8 cellular contexts compared by ENCODE assay signal in genomic region chr16:424033-424622, GRCh38. TPM values are rescaled to one million over a fixed set of nuclear protein-coding genes. Genes with fewer than 3 reads are reported as not detected.
DNase-seq lines count a peak whose midpoint lies in the region; ATAC-seq and TF ChIP-seq lines count a peak whose summit lies in the region.

No MANE protein-coding gene starts in this region.

- intact Hi-C loops in gastrocnemius medialis (cut with DNase I; ENCODE audit: low total_unique reads): loop anchor here (1.0 to 2.0 kb wide), 3 partner anchors 22 to 111 kb away; partner anchors contain the start of gene CAPN15

- ATAC-seq in gastrocnemius medialis: peak; percentile 84 to 85

- H3K36me3 ChIP-seq in MG63: peaks cover 11% of the 10 kb centered on the region
- H3K36me3 ChIP-seq in gastrocnemius medialis: no peaks in the 10 kb centered on the region

- peak; percentile 90 for TF ChIP-seq POLR2A in gastrocnemius medialis (IDR thresholded peaks at IDR 0.05)

- H3K4me1 ChIP-seq in gastrocnemius medialis: peaks cover 36 to 39% of the 10 kb centered on the region in 2 donors

- H3K27ac ChIP-seq in gastrocnemius medialis: peak overlapping the region; percentile 93 to 100 (median 99)

- TF ChIP-seq CTCF in astrocyte of the cerebellum (IDR thresholded peaks at IDR 0.05; ENCODE audit: low read depth, low read length, missing control alignments) (no peak), gastrocnemius medialis (IDR thresholded peaks at IDR 0.05 in 4 of 5, conservative IDR thresholded peaks at IDR 0.05 in 1 of 5) (no peak)

- H3K4me3 ChIP-seq in MG63 (peak overlapping the region; percentile 57), astrocyte of the cerebellum (ENCODE audit: low read depth, low read length) (peak overlapping the region; percentile 60), gastrocnemius medialis (peak overlapping the region; percentile 62 to 76 (median 70))

- DNase-seq in COLO829 (ENCODE audit: low spot score) (peak; percentile 59), MG63 (peak; percentile 97), astrocyte of the cerebellum (ENCODE audit: low read depth) (peak; percentile 97), hippocampal formation (lab: John Stamatoyannopoulos, UW) (peak; percentile 43 to 71), gastrocnemius medialis (peak; percentile 93 to 94), NCI-H510A (lab: John Stamatoyannopoulos, UW) (no peak), RPMI8226 (no peak), NCI-H526 treated with DMSO at 0.1 percent for 48 hours (lab: John Stamatoyannopoulos, UW) (no peak)

- in situ Hi-C loops in astrocyte of the cerebellum (cut with HindIII; ENCODE audit: low sequenced_read_pairs): no loop called here
- in situ Hi-C loops in gastrocnemius medialis (cut with MboI; ENCODE audit: low sequenced_read_pairs in 4 of 4): no loop called here

- H3K27me3 ChIP-seq in MG63 (no peaks in the 10 kb centered on the region), gastrocnemius medialis (no peaks in the 10 kb centered on the region)

- H3K9me3 ChIP-seq in MG63 (no peaks in the 10 kb centered on the region), gastrocnemius medialis (no peaks in the 10 kb centered on the region)

RNA-seq across cellular contexts. Expression of gene RAB11FIP3, which starts 1.3 kb away (rescaled TPM):
- 33.1 and 42.8 TPM in 2 replicates for total RNA-seq in MG63 (2014; rRNA removed; shearing (Covaris generic); ENCODE audit: low replicate concordance)
- 10 to 100 TPM; 27.0 to 50.1 (median 34.8) TPM for total RNA-seq in gastrocnemius medialis

RNA-seq across cellular contexts. Expression of gene DECR2, which starts 22.4 kb away (rescaled TPM):
- 31.6 and 37.1 TPM in 2 replicates for total RNA-seq in MG63 (2014; rRNA removed; shearing (Covaris generic); ENCODE audit: low replicate concordance)
- total RNA-seq in gastrocnemius medialis: 10 to 100 TPM; 17.0 to 23.3 (median 18.8) TPM

RNA-seq across cellular contexts. Expression of gene NME4, which starts 27.1 kb away (rescaled TPM):
- 188 and 350 TPM in 2 replicates for total RNA-seq in MG63 (2014; rRNA removed; shearing (Covaris generic); ENCODE audit: low replicate concordance)
- total RNA-seq in gastrocnemius medialis: 10 to 100 TPM; 11.6 to 19.3 (median 16.3) TPM

RNA-seq across cellular contexts. Expression of gene PGAP6, which starts 42.4 kb away (rescaled TPM):
- total RNA-seq in MG63 (2014; rRNA removed; shearing (Covaris generic); ENCODE audit: low replicate concordance): 34.2 and 35.5 TPM in 2 replicates
- total RNA-seq in gastrocnemius medialis: 10 to 100 TPM; 31.5 to 63.3 (median 50.8) TPM

RNA-seq across cellular contexts. Expression of gene MRPL28, which starts 53.8 kb away (rescaled TPM):
- 172 and 192 TPM in 2 replicates for total RNA-seq in MG63 (2014; rRNA removed; shearing (Covaris generic); ENCODE audit: low replicate concordance)
- total RNA-seq in gastrocnemius medialis: 100 to 1,000 TPM in 1 of 4 donors, 10 to 100 TPM in 3; 72.8 to 122 (median 87.4) TPM

Comparison
In these comparisons a context has a peak if more than half of its experiments do, and no peak if none do; other contexts are left out.
1. DNase-seq: peak in COLO829 (single experiment), MG63 (single experiment), astrocyte of the cerebellum (single experiment), hippocampal formation (2 of 2) and gastrocnemius medialis (2 of 2); none in NCI-H510A (single experiment), RPMI8226 (single experiment) and NCI-H526 treated with DMSO at 0.1 percent for 48 hours (single experiment).
2. Peak in every context shown above with its lines, with median percentiles within 50 percentile points of each other: H3K4me3 ChIP-seq.